16 cellular contexts compared by ENCODE assay signal in genomic region chr20:50077818-50078601, GRCh38. TPM values are rescaled to one million over a fixed set of nuclear protein-coding genes. Genes with fewer than 3 reads are reported as not detected.
DNase-seq lines count a peak whose midpoint lies in the region; ATAC-seq, FAIRE-seq and TF ChIP-seq lines count a peak whose summit lies in the region.
"Had no signal": no experiment of that assay in that cellular context is flagged by ENCODE, and none has a peak within 500 bp of the region (broad histone marks: within the 10 kb centered on the region; RNA-seq: fewer than 3 reads in every experiment).

No MANE protein-coding gene starts in this region.

- no peaks in the 10 kb centered on the region for H3F3A ChIP-seq in PC-3 (ENCODE audit: low read length, unreplicated experiment)

- peaks cover 16% of the 10 kb centered on the region for H3K36me3 Mint-ChIP-seq in activated naive CD4-positive, alpha-beta T cell treated with anti-CD3 and anti-CD28 coated beads, Interleukin-2, amount 10 ng/mL, durations not matched to agents 7 days and 5 days
- peaks cover 4% of the 10 kb centered on the region for H3K36me3 Mint-ChIP-seq in activated naive CD4-positive, alpha-beta T cell treated with anti-CD3 and anti-CD28 coated beads for 36 hours (ENCODE audit: low read depth)
- H3K36me3 Mint-ChIP-seq in T-cell, result peaks cover 13% of the 10 kb centered on the region

- no peak for FAIRE-seq in HepG2 (lab: Jason Lieb, UNC)
- FAIRE-seq: A549, RCC 7860 had no signal

- WGBS in HepG2 (ENCODE audit: low lambda C conversion rate), result 38% methylated on average over 17 of the region's 17 CpGs
- WGBS in psoas muscle, 3 donors, result 41 to 54% (median 41%) methylated on average over 17 of the region's 17 CpGs

- peak overlapping the region; percentile 37 for H3K27ac Mint-ChIP-seq in activated naive CD4-positive, alpha-beta T cell treated with anti-CD3 and anti-CD28 coated beads, Interleukin-2, amount 10 ng/mL, durations not matched to agents 7 days and 5 days
- H3K27ac Mint-ChIP-seq in activated naive CD4-positive, alpha-beta T cell treated with anti-CD3 and anti-CD28 coated beads for 36 hours, result no peak overlapping the region
- no peak overlapping the region for H3K27ac Mint-ChIP-seq in T-cell

- H3K9ac ChIP-seq in PC-3 (ENCODE audit: low read length) (no peak overlapping the region), HepG2 (ENCODE audit: insufficient read depth, low read depth, low read length) (no peak overlapping the region)
- H3K9ac ChIP-seq: GM23248 had no signal

- H3K27me3 ChIP-seq in PC-3 (ENCODE audit: low read length) (no peaks in the 10 kb centered on the region), HepG2 (ENCODE audit: control insufficient read depth in 1 of 2, insufficient read depth in 2 of 2, low read length in 2 of 2) (no peaks in the 10 kb centered on the region), psoas muscle (ENCODE audit: insufficient read depth in 3 of 3, low read length in 2 of 3) (no peaks in the 10 kb centered on the region)

- TF ChIP-seq EP300 in HepG2 (IDR thresholded peaks at IDR 0.05; ENCODE audit: low read depth in 2 of 2, low read length in 2 of 2) (no peak), HepG2 (CRISPR knock-in tag; IDR thresholded peaks at IDR 0.05; ENCODE audit: borderline replicate concordance) (no peak)

- H3K9me3 ChIP-seq in PC-3 (ENCODE audit: low read length) (no peaks in the 10 kb centered on the region), HepG2 (ENCODE audit: low read length) (no peaks in the 10 kb centered on the region), psoas muscle (no peaks in the 10 kb centered on the region)
- H3K9me3 ChIP-seq: A549, Caco-2 had no signal

- H3K4me1 ChIP-seq in PC-3 (ENCODE audit: insufficient read depth, low read length) (no peaks in the 10 kb centered on the region), HepG2 (ENCODE audit: insufficient read depth, low read length) (peaks cover 56% of the 10 kb centered on the region), psoas muscle (peaks cover 6% of the 10 kb centered on the region)
- H3K4me1 ChIP-seq: A549 had no signal

- no peak overlapping the region for H3K4me3 Mint-ChIP-seq in activated naive CD4-positive, alpha-beta T cell treated with anti-CD3 and anti-CD28 coated beads, Interleukin-2, amount 10 ng/mL, durations not matched to agents 7 days and 5 days
- H3K4me3 Mint-ChIP-seq in activated naive CD4-positive, alpha-beta T cell treated with anti-CD3 and anti-CD28 coated beads for 36 hours, result no peak overlapping the region
- H3K4me3 Mint-ChIP-seq in T-cell, result no peak overlapping the region

- H2AFZ ChIP-seq in PC-3 (ENCODE audit: low read length) (no peak overlapping the region), HepG2 (ENCODE audit: low read length) (no peak overlapping the region)
- H2AFZ ChIP-seq: GM23248 had no signal

- no peak for TF ChIP-seq POLR2A in HepG2 (IDR thresholded peaks at IDR 0.05; ENCODE audit: insufficient read depth in 1 of 2, low read depth in 2 of 2, low read length in 2 of 2)

- no peaks in the 10 kb centered on the region for H3K79me2 ChIP-seq in PC-3 (ENCODE audit: low read length)
- no peaks in the 10 kb centered on the region for H3K79me2 ChIP-seq in HepG2 (ENCODE audit: insufficient read depth, low read length)

- CTCF ChIA-PET in activated naive CD4-positive, alpha-beta T cell treated with anti-CD3 and anti-CD28 coated beads, Interleukin-2, amount 10 ng/mL, durations not matched to agents 7 days and 5 days (lab: Charles Lee), result no interaction called here
- CTCF ChIA-PET in activated naive CD4-positive, alpha-beta T cell treated with anti-CD3 and anti-CD28 coated beads for 36 hours (lab: Charles Lee), result no interaction called here
- CTCF ChIA-PET in PC-3 (lab: Charles Lee) (no interaction called here), HepG2 (lab: Yijun Ruan, JAX; ENCODE audit: low intra/inter-chr PET ratio, low total read pairs) (no interaction called here), T-cell (lab: Charles Lee) (no interaction called here)

- peaks cover 5% of the 10 kb centered on the region for H3K4me1 Mint-ChIP-seq in activated naive CD4-positive, alpha-beta T cell treated with anti-CD3 and anti-CD28 coated beads, Interleukin-2, amount 10 ng/mL, durations not matched to agents 7 days and 5 days
- peaks cover 8% of the 10 kb centered on the region for H3K4me1 Mint-ChIP-seq in activated naive CD4-positive, alpha-beta T cell treated with anti-CD3 and anti-CD28 coated beads for 36 hours (ENCODE audit: low read depth)
- peaks cover 0 to 6% (median 4%) of the 10 kb centered on the region in 3 donors for H3K4me1 Mint-ChIP-seq in T-cell

- BruUV-seq in PC-3 (replicated peaks; lab: Mats Ljungman, UMichigan), result no TSS peak
- no TSS peak for BruUV-seq in HepG2 (replicated peaks; lab: Mats Ljungman, UMichigan)

- H3K9me3 Mint-ChIP-seq in activated naive CD4-positive, alpha-beta T cell treated with anti-CD3 and anti-CD28 coated beads, Interleukin-2, amount 10 ng/mL, durations not matched to agents 7 days and 5 days, result no peaks in the 10 kb centered on the region
- no peaks in the 10 kb centered on the region for H3K9me3 Mint-ChIP-seq in activated naive CD4-positive, alpha-beta T cell treated with anti-CD3 and anti-CD28 coated beads for 36 hours
- H3K9me3 Mint-ChIP-seq in T-cell, result no peaks in the 10 kb centered on the region

- POLR2A ChIA-PET in PC-3 (lab: Charles Lee; ENCODE audit: unreplicated experiment) (no interaction called here), HepG2 (lab: Yijun Ruan, JAX) (interaction anchor here (0.6 kb wide), 1 partner anchor 16 kb away, joined by 3 read pairs; no protein-coding TSS in a partner anchor), T-cell (lab: Charles Lee) (no interaction called here)

- in situ Hi-C loops in HepG2 (cut with HindIII; ENCODE audit: extremely low pct_ligation_motif_present, low pct_unique_long_range_greater_than_20kb), result loop anchor here (5.0 kb wide), 1 partner anchor 96 kb away; the partner anchor contains the start of gene SNAI1

- TF ChIP-seq RAD21 in HepG2 (CRISPR knock-in tag; IDR thresholded peaks at IDR 0.05), result no peak

- H3K27me3 Mint-ChIP-seq in activated naive CD4-positive, alpha-beta T cell treated with anti-CD3 and anti-CD28 coated beads, Interleukin-2, amount 10 ng/mL, durations not matched to agents 7 days and 5 days, result no peaks in the 10 kb centered on the region
- no peaks in the 10 kb centered on the region for H3K27me3 Mint-ChIP-seq in activated naive CD4-positive, alpha-beta T cell treated with anti-CD3 and anti-CD28 coated beads for 36 hours (ENCODE audit: low read depth)
- no peaks in the 10 kb centered on the region for H3K27me3 Mint-ChIP-seq in T-cell

- H3K4me2 ChIP-seq in PC-3 (ENCODE audit: low read length), result no peak overlapping the region
- peak overlapping the region; percentile 36 for H3K4me2 ChIP-seq in HepG2 (ENCODE audit: low read depth, low read length)
- H3K4me2 ChIP-seq: A549 had no signal

- peaks cover 9% of the 10 kb centered on the region; the same call in 1 of the 2 replicates for H3K36me3 ChIP-seq in PC-3 (ENCODE audit: low read depth, low read length)
- peaks cover 5 to 13% of the 10 kb centered on the region in 2 experiments for H3K36me3 ChIP-seq in HepG2 (replicated peaks in 1 of 2; ENCODE audit: control insufficient read depth in 1 of 2, insufficient read depth in 2 of 2, low read length in 2 of 2)
- H3K36me3 ChIP-seq in psoas muscle (ENCODE audit: insufficient read depth in 1 of 2, low read depth in 1 of 2), result peaks cover 0 to 22% of the 10 kb centered on the region in 2 donors

- no peaks in the 10 kb centered on the region for H3K9me2 ChIP-seq in PC-3 (replicated peaks; ENCODE audit: low read length)

- no peak overlapping the region for H3K4me3 ChIP-seq in PC-3 (ENCODE audit: low read length)
- no peak overlapping the region for H3K4me3 ChIP-seq in HepG2 (replicated peaks in 1 of 3; ENCODE audit: insufficient read depth in 1 of 3, low read depth in 2 of 3, low read length in 3 of 3)
- H3K4me3 ChIP-seq in psoas muscle, result no peak overlapping the region
- H3K4me3 ChIP-seq: A549, GM23248 had no signal

- no peak for DNase-seq in activated naive CD4-positive, alpha-beta T cell treated with anti-CD3 and anti-CD28 coated beads, Interleukin-2, amount 10 ng/mL, durations not matched to agents 7 days and 5 days
- DNase-seq in activated naive CD4-positive, alpha-beta T cell treated with anti-CD3 and anti-CD28 coated beads for 36 hours, result no peak
- DNase-seq in PC-3, result no peak
- no peak for DNase-seq in HepG2 (ENCODE audit: low spot score)
- no peak for DNase-seq in psoas muscle
- no peak for DNase-seq in T-cell
- DNase-seq in SK-N-DZ (ENCODE audit: low spot score), result no peak
- DNase-seq: MV-4-11, NCI-H1436, NCI-H2081, NCI-H524 had no signal

- TF ChIP-seq CTCF in PC-3 (conservative IDR thresholded peaks at IDR 0.05; ENCODE audit: low read depth, low read length) (no peak), HepG2 (CRISPR knock-in tag; IDR thresholded peaks at IDR 0.05) (no peak), psoas muscle (IDR thresholded peaks at IDR 0.05) (no peak)

- intact Hi-C loops in activated naive CD4-positive, alpha-beta T cell treated with anti-CD3 and anti-CD28 coated beads for 36 hours (cut with micrococcal nuclease), result no loop called here
- intact Hi-C loops in PC-3 (cut with micrococcal nuclease) (no loop called here), HepG2 (cut with micrococcal nuclease; ENCODE audit: unreplicated experiment) (no loop called here), psoas muscle (cut with DNase I) (no loop called here)

- H3K27ac ChIP-seq in PC-3 (ENCODE audit: low read length) (no peak overlapping the region), HepG2 (ENCODE audit: extremely low read length, insufficient read depth, low read length) (no peak overlapping the region), psoas muscle (no peak overlapping the region)
- H3K27ac ChIP-seq: A549, GM23248 had no signal

- peak; percentile 21; the same call in 1 of the 2 replicates for ATAC-seq in PC-3
- peak; percentile 6 for ATAC-seq in HepG2
- peak; percentile 18 to 36 (median 34) for ATAC-seq in psoas muscle
- ATAC-seq in T-cell (replicated peaks in 1 of 4), result no peak
- ATAC-seq in GM21360 (IDR thresholded peaks at IDR 0.05; ENCODE audit: unreplicated experiment), result no peak

- H4K20me1 ChIP-seq in PC-3 (ENCODE audit: low read length), result no peaks in the 10 kb centered on the region
- no peaks in the 10 kb centered on the region for H4K20me1 ChIP-seq in HepG2 (ENCODE audit: insufficient read depth, low read length)

RNA-seq across cellular contexts. Expression of gene UBE2V1, which starts 34.9 kb away (rescaled TPM):
- 100 to 1,000 TPM; 124 to 137 TPM for total RNA-seq in activated naive CD4-positive, alpha-beta T cell treated with anti-CD3 and anti-CD28 coated beads for 36 hours
- total RNA-seq in PC-3 (2014; rRNA removed), result 118 and 119 TPM in 2 replicates
- 81.3 and 85.1 TPM in 2 replicates for total RNA-seq in HepG2 (2016; rRNA removed; fragmentation: Illumina TruSeq; extraction: Trizol)
- 39.8 and 41.0 TPM in 2 replicates for total RNA-seq in HepG2 (2016; cell fraction: cytosol; rRNA removed; fragmentation: Illumina TruSeq; extraction: Trizol; ENCODE audit: low read depth)
- 75.7 and 82.4 TPM in 2 replicates for total RNA-seq in HepG2 (2016; cell fraction: insoluble cytoplasmic fraction; rRNA removed; fragmentation: Illumina TruSeq; extraction: Trizol)
- total RNA-seq in HepG2 (2016; cell fraction: membrane; rRNA removed; fragmentation: Illumina TruSeq; extraction: Trizol), result 77.9 and 85.1 TPM in 2 replicates
- 90.9 and 96.1 TPM in 2 replicates for total RNA-seq in HepG2 (2016; cell fraction: nucleus; rRNA removed; fragmentation: Illumina TruSeq; extraction: Trizol)
- polyA plus RNA-seq in HepG2 (2011; rRNA removed), result 102 and 132 TPM in 2 replicates
- 86.6 and 115 TPM in 2 replicates for polyA plus RNA-seq in HepG2 (2011; cell fraction: cytosol; rRNA removed)
- polyA plus RNA-seq in HepG2 (2011; cell fraction: nucleus; rRNA removed), result 112 and 127 TPM in 2 replicates
- 131 and 175 TPM in 2 replicates for polyA plus RNA-seq in HepG2 (2012)
- 88.5 and 88.7 TPM in 2 replicates for polyA plus RNA-seq in HepG2 (2016; cell fraction: cytosol; fragmentation: Illumina TruSeq; extraction: Trizol; ENCODE audit: low read depth)
- polyA plus RNA-seq in HepG2 (2016; cell fraction: insoluble cytoplasmic fraction; fragmentation: Illumina TruSeq; extraction: Trizol; ENCODE audit: low read depth), result 203 and 260 TPM in 2 replicates
- 179 and 185 TPM in 2 replicates for polyA plus RNA-seq in HepG2 (2016; cell fraction: membrane; fragmentation: Illumina TruSeq; extraction: Trizol; ENCODE audit: low read depth)
- polyA plus RNA-seq in HepG2 (2016; cell fraction: nucleus; fragmentation: Illumina TruSeq; extraction: Trizol; ENCODE audit: insufficient read depth, low read depth), result 152 and 171 TPM in 2 replicates
- 54.3 and 62.1 TPM in 2 replicates for polyA minus RNA-seq in HepG2 (2011; rRNA and poly(A)+ RNA removed; ENCODE audit: low replicate concordance)
- 50.5 and 51.3 TPM in 2 replicates for polyA minus RNA-seq in HepG2 (2011; cell fraction: cytosol; rRNA and poly(A)+ RNA removed)
- polyA minus RNA-seq in HepG2 (2011; cell fraction: nucleus; rRNA and poly(A)+ RNA removed), result 273 and 299 TPM in 2 replicates
- 10 to 100 TPM; 45.2 to 78.1 (median 57.5) TPM for total RNA-seq in psoas muscle
- polyA plus RNA-seq in psoas muscle, result 100 to 1,000 TPM in 2 of 3 donors, 10 to 100 TPM in 1; 57.1 to 165 (median 103) TPM
- total RNA-seq in T-cell, result 100 to 1,000 TPM; 107 to 194 (median 116) TPM
- polyA plus RNA-seq in SK-N-DZ (2014; cell fraction: cytosol; rRNA removed), result 79.0 and 79.5 TPM in 2 replicates
- 52.4 and 140 TPM in 2 replicates for polyA plus RNA-seq in SK-N-DZ (2014; cell fraction: nucleus; rRNA removed)

Comparison
In these comparisons a context has a peak if more than half of its experiments do, and no peak if none do; other contexts are left out.
1. ATAC-seq: peak in PC-3 (single experiment), HepG2 (single experiment) and psoas muscle (4 of 4); none in T-cell (0 of 4) and GM21360 (single experiment).